ENCODE assay signal across 9 cellular contexts in the genomic region with DNA sequence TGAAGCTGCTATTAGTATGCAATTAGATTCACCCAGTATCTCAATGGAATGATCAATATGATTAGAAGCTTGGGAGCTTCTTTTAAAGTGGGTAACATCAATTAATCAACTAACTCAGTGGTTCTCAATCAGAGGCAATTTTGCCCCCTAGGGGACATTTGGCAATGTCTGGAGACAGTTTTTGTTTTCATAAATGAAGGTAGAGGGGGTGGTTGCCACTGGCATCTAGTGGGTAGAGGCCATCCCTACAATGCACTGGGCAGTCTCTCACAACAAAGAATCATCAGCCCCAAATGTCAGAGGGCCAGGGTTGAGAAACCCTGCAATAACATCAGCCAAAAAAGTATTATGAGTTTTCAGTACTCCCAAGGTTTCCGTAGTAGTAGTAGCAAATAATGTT. TPM values are rescaled to one million over a fixed set of nuclear protein-coding genes. Genes with fewer than 3 reads are reported as not detected.
DNase-seq lines count a peak whose midpoint lies in the region; ATAC-seq, FAIRE-seq and TF ChIP-seq lines count a peak whose summit lies in the region.
"Had no signal": no experiment of that assay in that cellular context is flagged by ENCODE, and none has a peak within 500 bp of the region (broad histone marks: within the 10 kb centered on the region; RNA-seq: fewer than 3 reads in every experiment).

No MANE protein-coding gene starts in this region.

- POLR2A ChIA-PET in IMR-90 (lab: Charles Lee; ENCODE audit: unreplicated experiment) = no interaction called here

- WGBS in IMR-90 (ENCODE audit: extremely low coverage in 2 of 2, insufficient read length in 1 of 2), 2 experiments = no CpG with 5 or more reads among the region's 1 CpG

- no peak overlapping the region for H3K23ac ChIP-seq in IMR-90 (ENCODE audit: low read depth, low read length)

- CTCF ChIA-PET in IMR-90 (lab: Yijun Ruan, JAX) = interaction anchor here (0.6 to 1.3 kb wide), 2 partner anchors 10 to 21 kb away, joined by 3 to 5 read pairs; no protein-coding TSS in a partner anchor

- in situ Hi-C loops in IMR-90 (cut with MboI; ENCODE audit: low sequenced_read_pairs) = loop anchor here (25.0 kb wide), 1 partner anchor 625 kb away; a partner anchor contains a TSS

- no peak overlapping the region for H3K18ac ChIP-seq in IMR-90 (ENCODE audit: low read depth, low read length)

- H2BK15ac ChIP-seq in IMR-90 (ENCODE audit: low read depth, low read length) = no peak overlapping the region

- no peaks in the 10 kb centered on the region for H3K9me1 ChIP-seq in IMR-90 (ENCODE audit: insufficient read depth, low read length)

- FAIRE-seq in GM19239 (lab: Jason Lieb, UNC) = no peak

- H2AK9ac ChIP-seq in IMR-90 (replicated peaks; ENCODE audit: low read depth, low read length, poor library complexity) = no peak overlapping the region

- intact Hi-C loops in IMR-90 (cut with micrococcal nuclease) (no loop called here), lower lobe of right lung (cut with DNase I) (no loop called here), vagina (cut with DNase I) (no loop called here)

- H2BK120ac ChIP-seq in IMR-90 (ENCODE audit: low read depth, low read length) = no peak overlapping the region

- H3K36me3 ChIP-seq in DOHH2 (ENCODE audit: control insufficient read depth, low read length) = no peaks in the 10 kb centered on the region
- no peaks in the 10 kb centered on the region for H3K36me3 ChIP-seq in IMR-90 (ENCODE audit: control insufficient read depth, insufficient read depth, low read length)
- H3K36me3 ChIP-seq in adipocyte (ENCODE audit: control insufficient read depth, insufficient read depth, low read length, severe bottlenecking) = no peaks in the 10 kb centered on the region
- no peaks in the 10 kb centered on the region for H3K36me3 ChIP-seq in lower lobe of right lung
- no peaks in the 10 kb centered on the region for H3K36me3 ChIP-seq in vagina
- H3K36me3 ChIP-seq: ascending aorta had no signal

- H3K4me3 ChIP-seq in DOHH2 (ENCODE audit: low read length) (no peak overlapping the region), IMR-90 (ENCODE audit: insufficient read depth, low read depth, low read length) (no peak overlapping the region), adipocyte (ENCODE audit: low read length) (no peak overlapping the region), lower lobe of right lung (no peak overlapping the region), vagina (no peak overlapping the region)
- H3K4me3 ChIP-seq: ascending aorta had no signal

- H3K27ac ChIP-seq in DOHH2 (ENCODE audit: low read depth, low read length) (no peak overlapping the region), IMR-90 (ENCODE audit: insufficient read depth, low read length) (no peak overlapping the region), lower lobe of right lung (no peak overlapping the region), vagina (no peak overlapping the region)
- H3K27ac ChIP-seq: ascending aorta had no signal

- H3K56ac ChIP-seq in IMR-90 (ENCODE audit: extremely low read depth, insufficient read depth, low read length) = no peak overlapping the region

- H4K5ac ChIP-seq in IMR-90 (ENCODE audit: low read depth, low read length) = no peak overlapping the region

- no peak overlapping the region for H4K91ac ChIP-seq in IMR-90 (ENCODE audit: insufficient read depth, low read depth, low read length)

- H3K9me3 ChIP-seq in DOHH2 (ENCODE audit: control insufficient read depth, insufficient read depth, low read length) = no peaks in the 10 kb centered on the region
- H3K9me3 ChIP-seq in IMR-90 (ENCODE audit: control insufficient read depth, insufficient read depth, low read length) = no peaks in the 10 kb centered on the region
- H3K9me3 ChIP-seq in adipocyte (ENCODE audit: control insufficient read depth, low read length) = no peaks in the 10 kb centered on the region
- H3K9me3 ChIP-seq in lower lobe of right lung = no peaks in the 10 kb centered on the region
- no peaks in the 10 kb centered on the region for H3K9me3 ChIP-seq in vagina
- H3K9me3 ChIP-seq: ascending aorta had no signal

- no peaks in the 10 kb centered on the region for H3K79me1 ChIP-seq in IMR-90 (ENCODE audit: low read depth in 1 of 2, low read length in 2 of 2)

- H3K9ac ChIP-seq in IMR-90 (ENCODE audit: low read depth, low read length) (no peak overlapping the region), adipocyte (ENCODE audit: low read length) (no peak overlapping the region)

- ATAC-seq in IMR-90 (ENCODE audit: low read depth) (peak; percentile 40; the same call in 1 of the 2 replicates), lower lobe of right lung (no peak)

- no peak overlapping the region for H4K8ac ChIP-seq in IMR-90 (ENCODE audit: low read depth in 2 of 2, low read length in 2 of 2)

- no peaks in the 10 kb centered on the region for H3K9me2 ChIP-seq in DOHH2 (replicated peaks; ENCODE audit: control insufficient read depth, low read length)

- no peaks in the 10 kb centered on the region for H4K20me1 ChIP-seq in DOHH2 (ENCODE audit: control insufficient read depth, insufficient read depth, low read depth, low read length)
- no peaks in the 10 kb centered on the region for H4K20me1 ChIP-seq in IMR-90 (ENCODE audit: insufficient read depth, low read length)

- DNase-seq in IMR-90 (no peak), adipocyte (ENCODE audit: low read depth) (peak; percentile 46), lower lobe of right lung (no peak), NCI-H187 (lab: John Stamatoyannopoulos, UW) (no peak), vagina (ENCODE audit: extremely low spot score in 2 of 2) (no peak), GM19239 (ENCODE audit: insufficient read length, low spot score) (no peak), SIG-M5 treated with dmso at 0.1 percent for 504 hours (lab: John Stamatoyannopoulos, UW; ENCODE audit: unreplicated experiment) (no peak)

- H2BK5ac ChIP-seq in IMR-90 (ENCODE audit: low read depth, low read length, poor library complexity, severe bottlenecking) = no peak overlapping the region

- peak; percentile 34; the same call in 1 of the 2 replicates for TF ChIP-seq RAD21 in IMR-90 (IDR thresholded peaks at IDR 0.05; ENCODE audit: low read length)

- H2AK5ac ChIP-seq in IMR-90 (ENCODE audit: low read depth, low read length) = no peak overlapping the region

- dilution Hi-C loops in IMR-90 (cut with HindIII; ENCODE audit: low sequenced_read_pairs, unreplicated experiment) = no loop called here

- no peak for TF ChIP-seq POLR2A in IMR-90 (IDR thresholded peaks at IDR 0.05; ENCODE audit: low read depth, low read length)
- no peak for TF ChIP-seq POLR2A in vagina (IDR thresholded peaks at IDR 0.05)

- H3F3A ChIP-seq in DOHH2 (ENCODE audit: control insufficient read depth, insufficient read depth) = no peaks in the 10 kb centered on the region

- TF ChIP-seq CTCF in DOHH2 (IDR thresholded peaks at IDR 0.05; ENCODE audit: low read depth, low read length, poor library complexity, severe bottlenecking) = peak; percentile 24
- peak; percentile 36 for TF ChIP-seq CTCF in IMR-90 (conservative IDR thresholded peaks at IDR 0.05; ENCODE audit: low read depth, low read length)
- TF ChIP-seq CTCF in lower lobe of right lung (IDR thresholded peaks at IDR 0.05) = peak; percentile 34
- no peak for TF ChIP-seq CTCF in vagina (IDR thresholded peaks at IDR 0.05)

- H3K4ac ChIP-seq in IMR-90 (ENCODE audit: low read depth, low read length) = no peak overlapping the region

- no peak overlapping the region for H3K14ac ChIP-seq in IMR-90 (replicated peaks; ENCODE audit: low read depth, low read length)

- BruUV-seq in IMR-90 (replicated peaks; lab: Mats Ljungman, UMichigan) = no TSS peak

- no peak overlapping the region for H2AFZ ChIP-seq in IMR-90 (replicated peaks; ENCODE audit: low read length, poor library complexity)

- H3K27me3 ChIP-seq in DOHH2 (ENCODE audit: control insufficient read depth, low read length) (0 out of 2 replicates have a peak, but pooled peaks cover 3% of the 10 kb centered on the region), IMR-90 (ENCODE audit: control insufficient read depth, insufficient read depth, low read length) (no peaks in the 10 kb centered on the region), adipocyte (replicated peaks; ENCODE audit: control insufficient read depth, insufficient read depth, low read length) (no peaks in the 10 kb centered on the region), lower lobe of right lung (ENCODE audit: low read depth) (no peaks in the 10 kb centered on the region), vagina (no peaks in the 10 kb centered on the region)
- H3K27me3 ChIP-seq: ascending aorta had no signal

- H3K79me2 ChIP-seq in DOHH2 (ENCODE audit: control insufficient read depth, low read length) = no peaks in the 10 kb centered on the region

- H3K4me2 ChIP-seq in DOHH2 (ENCODE audit: low read length) = no peak overlapping the region
- H3K4me2 ChIP-seq in IMR-90 (ENCODE audit: low read depth, low read length) = no peak overlapping the region

- no peak overlapping the region for H2BK20ac ChIP-seq in IMR-90 (ENCODE audit: low read depth, low read length)

- H3K4me1 ChIP-seq in DOHH2 (ENCODE audit: control insufficient read depth, low read length) (no peaks in the 10 kb centered on the region), IMR-90 (ENCODE audit: control insufficient read depth, insufficient read depth, low read length) (peaks cover 4% of the 10 kb centered on the region; the same call in 1 of the 2 replicates), adipocyte (ENCODE audit: control insufficient read depth, insufficient read depth, low read length) (peaks cover 27% of the 10 kb centered on the region), lower lobe of right lung (peaks cover 8% of the 10 kb centered on the region), vagina (peaks cover 3% of the 10 kb centered on the region)

TF ChIP-seq in IMR-90, 13 proteins besides CTCF, POLR2A, EP300 and RAD21:
- TF ChIP-seq MAFK (IDR thresholded peaks at IDR 0.05; ENCODE audit: low read depth, low read length) = no peak

RNA-seq across cellular contexts. Expression of a gene that starts 5.9 kb away (rescaled TPM):
- total RNA-seq in IMR-90 (2012; rRNA removed) (49.5 and 58.6 TPM in 2 replicates), lower lobe of right lung (57.2 TPM), vagina (45.7 TPM)
- polyA plus RNA-seq in IMR-90 (2012; rRNA removed) = 18.4 and 18.6 TPM in 2 replicates
- polyA plus RNA-seq in IMR-90 (2012; cell fraction: cytosol; rRNA removed) = 7.3 and 11.0 TPM in 2 replicates
- polyA plus RNA-seq in IMR-90 (2012; cell fraction: nucleus; rRNA removed; ENCODE audit: low replicate concordance) = 12.2 and 20.9 TPM in 2 replicates

Comparison
In these comparisons a context has a peak if more than half of its experiments do, and no peak if none do; other contexts are left out.
1. CTCF ChIP-seq: peak in DOHH2 (single experiment), IMR-90 (single experiment) and lower lobe of right lung (single experiment); none in vagina (0 of 3).